21 cellular contexts compared by ENCODE assay signal in the genomic region with DNA sequence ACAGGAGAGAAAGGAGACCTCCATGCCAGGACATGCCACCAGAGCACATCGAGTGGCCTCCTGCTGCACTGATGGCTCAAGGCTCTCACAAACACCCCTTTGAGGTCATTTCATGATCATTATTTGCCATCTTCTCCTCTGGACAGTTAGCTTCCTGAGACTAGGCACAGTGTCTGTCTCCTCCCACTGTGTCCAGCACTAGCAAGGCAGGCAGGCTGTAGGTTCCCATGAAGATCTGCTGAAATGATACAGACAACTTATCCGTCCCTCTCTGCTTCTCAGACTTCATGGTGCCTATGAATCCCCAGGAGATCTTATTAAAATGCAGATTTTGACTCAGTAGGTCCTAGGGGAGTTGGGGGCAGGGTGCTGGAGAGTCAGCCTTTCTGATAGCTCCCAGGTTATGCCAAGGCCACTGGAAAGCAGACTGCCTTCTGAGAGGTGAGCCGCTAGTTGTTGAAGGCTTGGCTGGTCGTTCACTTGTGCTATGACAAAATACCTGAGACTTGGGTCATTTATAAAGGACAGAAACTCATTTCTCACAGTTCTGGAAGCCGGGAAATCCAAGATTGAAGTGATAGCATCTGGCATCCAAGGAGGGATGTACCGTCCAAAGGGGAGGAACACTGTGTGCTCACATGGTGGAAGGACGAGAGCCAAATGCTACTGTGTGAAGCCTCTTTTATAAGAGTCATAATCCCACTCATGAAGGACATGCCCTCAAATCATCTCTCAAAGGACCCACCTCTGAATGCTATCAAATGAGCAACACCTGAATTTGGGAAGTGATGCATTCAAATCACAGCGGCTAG.
DNase-seq lines count a peak whose midpoint lies in the region; ATAC-seq and TF ChIP-seq lines count a peak whose summit lies in the region.
"Had no signal": no experiment of that assay in that cellular context is flagged by ENCODE, and none has a peak within 500 bp of the region (broad histone marks: within the 10 kb centered on the region; RNA-seq: fewer than 3 reads in every experiment).

No MANE protein-coding gene starts in this region.

- H3K9ac ChIP-seq in SK-N-MC (ENCODE audit: insufficient read length) = no peak overlapping the region

- no TSS peak for BruUV-seq in A673 (replicated peaks; lab: Mats Ljungman, UMichigan)

- DNase-seq in A673 (ENCODE audit: low spot score) = peak; percentile 3
- DNase-seq in SK-N-MC (ENCODE audit: low read depth, low spot score) = peak; percentile 5
- DNase-seq in heart right ventricle = no peak
- DNase-seq in prostate gland (ENCODE audit: low spot score) = peak; percentile 57
- DNase-seq in NCI-H2081 treated with DMSO at 0.1 percent for 48 hours (lab: John Stamatoyannopoulos, UW) = no peak
- DNase-seq in NCI-H2107 (lab: John Stamatoyannopoulos, UW) = no peak
- DNase-seq: Caco-2; CD4-positive, CD25-positive, alpha-beta regulatory T cell; DMS153; KG1; NCI-H1436; NCI-H2029 treated with DMSO at 0.1 percent for 48 hours; NCI-H345; NCI-H69; RPMI8226; SJCRH30 had no signal

- no peak for TF ChIP-seq CTCF in A673 (conservative IDR thresholded peaks at IDR 0.05; ENCODE audit: low read depth, low read length)
- no peak for TF ChIP-seq CTCF in heart right ventricle (IDR thresholded peaks at IDR 0.05)
- no peak for TF ChIP-seq CTCF in prostate gland (IDR thresholded peaks at IDR 0.05)

- POLR2A ChIA-PET in A673 (lab: Charles Lee; ENCODE audit: low non-redundant PET) = no interaction called here

- ATAC-seq in heart right ventricle (peak in 5 of 8 donors; percentile 28 to 75 (median 61)), HG03469 (IDR thresholded peaks at IDR 0.05; ENCODE audit: unreplicated experiment) (no peak), GM18517 (IDR thresholded peaks at IDR 0.05; ENCODE audit: unreplicated experiment) (no peak)
- ATAC-seq: GM23338, HCT116, HepG2 had no signal

- H3K36me3 ChIP-seq in A673 (ENCODE audit: insufficient read depth, low read length, poor library complexity, severe bottlenecking) = no peaks in the 10 kb centered on the region
- H3K36me3 ChIP-seq in SK-N-MC (ENCODE audit: insufficient read depth, low read length) = no peaks in the 10 kb centered on the region
- no peaks in the 10 kb centered on the region for H3K36me3 ChIP-seq in heart right ventricle
- H3K36me3 ChIP-seq in prostate gland = no peaks in the 10 kb centered on the region
- H3K36me3 ChIP-seq: SJCRH30 had no signal

- CTCF ChIA-PET in A673 (lab: Charles Lee) = no interaction called here

- H3K9me3 ChIP-seq in A673 (ENCODE audit: low read depth, low read length, poor library complexity, severe bottlenecking) (no peaks in the 10 kb centered on the region), SK-N-MC (ENCODE audit: low read depth, low read length) (no peaks in the 10 kb centered on the region), heart right ventricle (no peaks in the 10 kb centered on the region), prostate gland (no peaks in the 10 kb centered on the region)
- H3K9me3 ChIP-seq: Caco-2, SJCRH30 had no signal

- H3K4me3 ChIP-seq in A673 (ENCODE audit: low read depth, low read length, poor library complexity, severe bottlenecking) (no peak overlapping the region), SK-N-MC (no peak overlapping the region), heart right ventricle (no peak overlapping the region), prostate gland (no peak overlapping the region)
- H3K4me3 ChIP-seq: GM23338, SJCRH30 had no signal

- no peak for TF ChIP-seq POLR2A in prostate gland (IDR thresholded peaks at IDR 0.05)

- H3K27me3 ChIP-seq in A673 (replicated peaks; ENCODE audit: insufficient read depth, low read depth, low read length, poor library complexity) (peaks cover 14% of the 10 kb centered on the region), heart right ventricle (no peaks in the 10 kb centered on the region), prostate gland (replicated peaks; ENCODE audit: insufficient read depth) (no peaks in the 10 kb centered on the region)
- H3K27me3 ChIP-seq: SJCRH30 had no signal

- H3K27ac ChIP-seq in A673 (ENCODE audit: low read depth, low read length, poor library complexity, severe bottlenecking) (no peak overlapping the region), SK-N-MC (no peak overlapping the region), heart right ventricle (peak overlapping the region in 1 of 10 donors; percentile 14), prostate gland (peak overlapping the region; percentile 28 to 73)
- H3K27ac ChIP-seq: SJCRH30 had no signal

- no peaks in the 10 kb centered on the region for H3K4me1 ChIP-seq in A673 (ENCODE audit: insufficient read depth, low read length, poor library complexity, severe bottlenecking)
- peaks cover 0 to 28% (median 11%) of the 10 kb centered on the region in 9 donors for H3K4me1 ChIP-seq in heart right ventricle
- H3K4me1 ChIP-seq in prostate gland (replicated peaks) = peaks cover 3% of the 10 kb centered on the region
- H3K4me1 ChIP-seq: Caco-2 had no signal

- WGBS in heart right ventricle, 2 donors = 59 to 66% methylated on average over 8 of the region's 8 CpGs
- WGBS in prostate gland = 39% methylated on average over 8 of the region's 8 CpGs

- intact Hi-C loops in A673 (cut with micrococcal nuclease; ENCODE audit: unreplicated experiment) = no loop called here
- intact Hi-C loops in heart right ventricle (cut with DNase I) = loop anchor here in 3 of 10 donors (10.0 kb wide), 3 partner anchors 241 to 511 kb away; no protein-coding TSS in a partner anchor
- intact Hi-C loops in prostate gland (cut with DNase I) = loop anchor here (5.0 kb wide), 1 partner anchor 63 kb away; no protein-coding TSS in a partner anchor

Comparison
In these comparisons a context has a peak if more than half of its experiments do, and no peak if none do; other contexts are left out.
1. DNase-seq: peak in A673 (single experiment), SK-N-MC (single experiment) and prostate gland (single experiment); none in heart right ventricle (0 of 2), NCI-H2081 treated with DMSO at 0.1 percent for 48 hours (single experiment) and NCI-H2107 (single experiment).
2. H3K27ac ChIP-seq: peak in prostate gland (2 of 2); none in A673 (single experiment) and SK-N-MC (single experiment).
3. ATAC-seq: peak in heart right ventricle (5 of 8); none in HG03469 (single experiment) and GM18517 (single experiment).